Comparison of ENCODE assay signal across 1 cellular context in genomic region chr11:67382481-67383136, GRCh38.
TF ChIP-seq lines count a peak whose summit lies in the region.

No MANE protein-coding gene starts in this region.

TF ChIP-seq in endothelial cell of umbilical vein, 7 proteins besides CTCF, POLR2A, EP300 and RAD21 (continued from another document):
- TF ChIP-seq MAX (IDR thresholded peaks at IDR 0.05; ENCODE audit: insufficient read depth, insufficient read length) (no peak), JUN (IDR thresholded peaks at IDR 0.05; ENCODE audit: borderline replicate concordance, insufficient read depth, insufficient read length, low read depth) (no peak)
